ENCODE assay signal across 5 cellular contexts in the genomic region with DNA sequence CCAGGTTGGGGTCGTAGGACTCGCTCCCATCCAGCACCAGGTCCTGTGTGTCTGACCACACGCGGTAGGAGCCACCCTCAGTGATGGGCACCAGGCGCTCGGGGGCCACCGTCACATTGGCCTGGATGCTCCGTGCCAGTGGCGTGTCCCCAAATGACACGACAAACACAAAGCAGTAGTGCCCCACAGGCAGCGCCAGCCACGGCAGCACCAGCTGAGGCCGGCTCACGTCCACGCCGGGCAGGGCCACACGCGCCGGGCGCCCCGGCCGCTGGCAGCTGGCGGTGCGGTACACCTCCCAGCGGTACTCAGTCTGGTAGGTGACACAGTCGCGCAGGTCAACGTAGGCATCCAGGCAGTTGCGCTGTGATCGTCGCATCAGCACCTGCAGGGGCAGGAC. TPM values are rescaled to one million over a fixed set of nuclear protein-coding genes. Genes with fewer than 3 reads are reported as not detected.
"Had no signal": no experiment of that assay in that cellular context is flagged by ENCODE, and none has a peak within 500 bp of the region (broad histone marks: within the 10 kb centered on the region; RNA-seq: fewer than 3 reads in every experiment).

No MANE protein-coding gene starts in this region.

RNA-seq across cellular contexts. Expression of gene NPIPA8, which starts 48.3 kb away (rescaled TPM):
- total RNA-seq: osteoblast, pulmonary artery endothelial cell, smooth muscle cell, thoracic aorta, vagina had no signal
- polyA plus RNA-seq: smooth muscle cell had no signal
